8 cellular contexts compared by ENCODE assay signal in genomic region chr5:136174021-136174659, GRCh38. TPM values are rescaled to one million over a fixed set of nuclear protein-coding genes. Genes with fewer than 3 reads are reported as not detected.
DNase-seq lines count a peak whose midpoint lies in the region; ATAC-seq, FAIRE-seq and TF ChIP-seq lines count a peak whose summit lies in the region.

No MANE protein-coding gene starts in this region.

- H3K4me3 ChIP-seq in HL-60 (replicated peaks; ENCODE audit: insufficient read depth, low read length) (no peak overlapping the region), SK-N-SH (ENCODE audit: low read depth in 2 of 2, low read length in 1 of 2) (no peak overlapping the region; a peak in 1 of 4 replicates), small intestine (ENCODE audit: low read depth in 1 of 2, low read length in 2 of 2) (no peak overlapping the region)

- CTCF ChIA-PET in SK-N-SH (lab: Yijun Ruan, JAX): interaction anchor here (0.6 to 2.8 kb wide), 30 partner anchors 8 to 623 kb away, joined by 3 to 15 read pairs (median 4); partner anchors contain the start of gene SMIM32

- TF ChIP-seq RAD21 in SK-N-SH (IDR thresholded peaks at IDR 0.05; ENCODE audit: low read length): peak; percentile 79

- H3K27ac ChIP-seq in HL-60 (replicated peaks) (no peak overlapping the region), SK-N-SH (ENCODE audit: low read depth in 2 of 2, low read length in 1 of 2) (peak overlapping the region in 1 of 2 experiments; percentile 43; a peak in 1 of 4 replicates), small intestine (ENCODE audit: low read depth in 1 of 2, low read length in 1 of 2) (no peak overlapping the region)

- no peaks in the 10 kb centered on the region for H3K9me2 ChIP-seq in SK-N-SH

- peaks cover 0 to 3% of the 10 kb centered on the region in 2 donors for H3K36me3 Mint-ChIP-seq in activated T-cell treated with anti-CD3 and anti-CD28 coated beads, Interleukin-2, amount 50 U/mL, for 72 hours (ENCODE audit: insufficient read depth in 2 of 2)

- no peak overlapping the region for H3K4me3 Mint-ChIP-seq in activated T-cell treated with anti-CD3 and anti-CD28 coated beads, Interleukin-2, amount 50 U/mL, for 72 hours

- POLR2A ChIA-PET in SK-N-SH (lab: Yijun Ruan, JAX): no interaction called here

- H3K36me3 ChIP-seq in SK-N-SH (replicated peaks in 1 of 2; ENCODE audit: control insufficient read depth in 1 of 2, insufficient read depth in 2 of 2, low read length in 1 of 2) (peaks cover 71 to 83% of the 10 kb centered on the region in 2 experiments), small intestine (ENCODE audit: control insufficient read depth in 2 of 2, insufficient read depth in 2 of 2, low read length in 2 of 2) (peaks cover 2 to 16% of the 10 kb centered on the region in 2 donors)

- H3K4me1 ChIP-seq in SK-N-SH (ENCODE audit: control insufficient read depth in 1 of 2, insufficient read depth in 2 of 2, low read depth in 1 of 2, low read length in 1 of 2) (peaks cover 0 to 2% of the 10 kb centered on the region in 2 experiments; a peak in 1 of 4 replicates), small intestine (ENCODE audit: control insufficient read depth in 2 of 2, insufficient read depth in 1 of 2, low read depth in 1 of 2, low read length in 1 of 2) (no peaks in the 10 kb centered on the region)

- H3K4me1 Mint-ChIP-seq in activated T-cell treated with anti-CD3 and anti-CD28 coated beads, Interleukin-2, amount 50 U/mL, for 72 hours (ENCODE audit: low read depth): no peaks in the 10 kb centered on the region

- H3K27me3 ChIP-seq in HL-60 (ENCODE audit: insufficient read depth, poor library complexity, severe bottlenecking): no peaks in the 10 kb centered on the region
- no peaks in the 10 kb centered on the region for H3K27me3 ChIP-seq in SK-N-SH (ENCODE audit: insufficient read depth)
- no peaks in the 10 kb centered on the region for H3K27me3 ChIP-seq in small intestine (ENCODE audit: control insufficient read depth in 2 of 2, insufficient read depth in 2 of 2, low read length in 2 of 2)

- no peaks in the 10 kb centered on the region for H3K9me3 ChIP-seq in SK-N-SH
- H3K9me3 ChIP-seq in small intestine (ENCODE audit: control insufficient read depth, low read depth): no peaks in the 10 kb centered on the region

- no peak for FAIRE-seq in small intestine (lab: Jason Lieb, UNC)

- peak; percentile 21 for DNase-seq in CD1c-positive myeloid dendritic cell (ENCODE audit: extremely low spot score)
- no peak for DNase-seq in HL-60 (ENCODE audit: low read depth in 1 of 2, low spot score in 1 of 2)
- peak; percentile 48 for DNase-seq in SK-N-SH
- peak; percentile 31 for DNase-seq in foreskin melanocyte
- DNase-seq in small intestine: peak; percentile 65
- no peak for DNase-seq in activated T-cell treated with anti-CD3 and anti-CD28 coated beads, Interleukin-2, amount 50 U/mL, for 72 hours
- no peak for DNase-seq in activated CD4-positive, CD25-positive, alpha-beta regulatory T cell treated with anti-CD3 and anti-CD28 coated beads, Interleukin-2, amount 50 U/mL, for 72 hours

- H3K9me3 Mint-ChIP-seq in activated T-cell treated with anti-CD3 and anti-CD28 coated beads, Interleukin-2, amount 50 U/mL, for 72 hours: no peaks in the 10 kb centered on the region

- WGBS in SK-N-SH (ENCODE audit: low lambda C conversion rate): 100% methylated on average over 2 of the region's 2 CpGs
- 86 to 97% (median 92%) methylated on average over 2 of the region's 2 CpGs for WGBS in small intestine, 3 donors

- H3K9ac ChIP-seq in SK-N-SH: no peak overlapping the region

- no peak overlapping the region for H2AFZ ChIP-seq in SK-N-SH (ENCODE audit: low read depth)

- H3F3A ChIP-seq in SK-N-SH (replicated peaks; ENCODE audit: insufficient read depth): peaks cover 7% of the 10 kb centered on the region

- TF ChIP-seq CTCF in HL-60 (IDR thresholded peaks at IDR 0.05; ENCODE audit: insufficient read depth, low read length) (peak; percentile 4), SK-N-SH (IDR thresholded peaks at IDR 0.05) (peak; percentile 76)

- no peak overlapping the region for H3K27ac Mint-ChIP-seq in activated T-cell treated with anti-CD3 and anti-CD28 coated beads, Interleukin-2, amount 50 U/mL, for 72 hours

- TF ChIP-seq EP300 in SK-N-SH (IDR thresholded peaks at IDR 0.05; ENCODE audit: borderline replicate concordance in 1 of 2, low read depth in 1 of 2, low read length in 1 of 2): 0 out of 4 replicates have a peak, but pooled peaks of 1 of the 2 experiments have one; percentile 12

- no peaks in the 10 kb centered on the region for H3K27me3 Mint-ChIP-seq in activated T-cell treated with anti-CD3 and anti-CD28 coated beads, Interleukin-2, amount 50 U/mL, for 72 hours (ENCODE audit: low read depth)

- peaks cover 31% of the 10 kb centered on the region; the same call in 1 of the 2 replicates for H3K79me2 ChIP-seq in SK-N-SH (ENCODE audit: insufficient read depth)

- peak; percentile 89 for ATAC-seq in GM18868 (IDR thresholded peaks at IDR 0.05; ENCODE audit: unreplicated experiment)
- ATAC-seq in activated T-cell treated with anti-CD3 and anti-CD28 coated beads, Interleukin-2, amount 50 U/mL, for 72 hours (replicated peaks in 1 of 2): no peak

- H4K20me1 ChIP-seq in SK-N-SH (ENCODE audit: insufficient read depth): no peaks in the 10 kb centered on the region; the same call in 1 of the 2 replicates

- no peak overlapping the region for H3K4me2 ChIP-seq in SK-N-SH

TF ChIP-seq in SK-N-SH, 30 proteins besides CTCF, POLR2A, EP300 and RAD21:
- peak; percentile 66 for TF ChIP-seq GATA2 (CRISPR knock-in tag; IDR thresholded peaks at IDR 0.05)
- TF ChIP-seq EZH2phosphoT487 (IDR thresholded peaks at IDR 0.05; ENCODE audit: borderline replicate concordance, low read depth): no peak
- TF ChIP-seq SMC3 (IDR thresholded peaks at IDR 0.05; ENCODE audit: low read depth, low read length): peak; percentile 64

RNA-seq across cellular contexts. Expression of gene SMIM32, which starts 18.8 kb away (rescaled TPM):
- polyA plus RNA-seq in SK-N-SH (2012; rRNA removed): 0.11 and 0.25 TPM in 2 replicates
- 0.08 and 0.17 TPM in 2 replicates for polyA plus RNA-seq in SK-N-SH (2012; cell fraction: cytosol; rRNA removed)
- 0.10 and 0.33 TPM in 2 replicates for polyA plus RNA-seq in SK-N-SH (2012; cell fraction: nucleus; rRNA removed)
- 10 to 100 TPM; 16.7 to 22.8 (median 20.0) TPM for polyA plus RNA-seq in small intestine
- not detected for total RNA-seq in activated T-cell treated with anti-CD3 and anti-CD28 coated beads, Interleukin-2, amount 50 U/mL, for 72 hours

RNA-seq across cellular contexts. Expression of gene SMAD5, which starts 41.5 kb away (rescaled TPM):
- polyA plus RNA-seq in SK-N-SH (2012; rRNA removed) (26.9 and 36.1 TPM in 2 replicates), small intestine (10 to 100 TPM in 1 of 3 donors, 1 to 10 TPM in 2; 3.4 to 10.8 (median 7.3) TPM)
- 30.7 and 35.1 TPM in 2 replicates for polyA plus RNA-seq in SK-N-SH (2012; cell fraction: cytosol; rRNA removed)
- 22.5 and 37.2 TPM in 2 replicates for polyA plus RNA-seq in SK-N-SH (2012; cell fraction: nucleus; rRNA removed)
- total RNA-seq in activated T-cell treated with anti-CD3 and anti-CD28 coated beads, Interleukin-2, amount 50 U/mL, for 72 hours: 10 to 100 TPM in 1 of 2 donors, 1 to 10 TPM in 1; 7.1 to 13.9 TPM

Comparison
In these comparisons a context has a peak if more than half of its experiments do, and no peak if none do; other contexts are left out.
1. DNase-seq: peak in CD1c-positive myeloid dendritic cell (single experiment), SK-N-SH (single experiment), foreskin melanocyte (single experiment) and small intestine (single experiment); none in HL-60 (0 of 2), activated T-cell treated with anti-CD3 and anti-CD28 coated beads, Interleukin-2, amount 50 U/mL, for 72 hours (0 of 2) and activated CD4-positive, CD25-positive, alpha-beta regulatory T cell treated with anti-CD3 and anti-CD28 coated beads, Interleukin-2, amount 50 U/mL, for 72 hours (single experiment).
2. RNA of gene SMIM32, which starts 18.8 kb away (polyA plus RNA-seq): 16.7 to 22.8 TPM in small intestine; 0.08 to 0.33 TPM in SK-N-SH; every median in the first group is over 10 times any median in the second.